Comparison of ENCODE assay signal across 3 cellular contexts in the genomic region with DNA sequence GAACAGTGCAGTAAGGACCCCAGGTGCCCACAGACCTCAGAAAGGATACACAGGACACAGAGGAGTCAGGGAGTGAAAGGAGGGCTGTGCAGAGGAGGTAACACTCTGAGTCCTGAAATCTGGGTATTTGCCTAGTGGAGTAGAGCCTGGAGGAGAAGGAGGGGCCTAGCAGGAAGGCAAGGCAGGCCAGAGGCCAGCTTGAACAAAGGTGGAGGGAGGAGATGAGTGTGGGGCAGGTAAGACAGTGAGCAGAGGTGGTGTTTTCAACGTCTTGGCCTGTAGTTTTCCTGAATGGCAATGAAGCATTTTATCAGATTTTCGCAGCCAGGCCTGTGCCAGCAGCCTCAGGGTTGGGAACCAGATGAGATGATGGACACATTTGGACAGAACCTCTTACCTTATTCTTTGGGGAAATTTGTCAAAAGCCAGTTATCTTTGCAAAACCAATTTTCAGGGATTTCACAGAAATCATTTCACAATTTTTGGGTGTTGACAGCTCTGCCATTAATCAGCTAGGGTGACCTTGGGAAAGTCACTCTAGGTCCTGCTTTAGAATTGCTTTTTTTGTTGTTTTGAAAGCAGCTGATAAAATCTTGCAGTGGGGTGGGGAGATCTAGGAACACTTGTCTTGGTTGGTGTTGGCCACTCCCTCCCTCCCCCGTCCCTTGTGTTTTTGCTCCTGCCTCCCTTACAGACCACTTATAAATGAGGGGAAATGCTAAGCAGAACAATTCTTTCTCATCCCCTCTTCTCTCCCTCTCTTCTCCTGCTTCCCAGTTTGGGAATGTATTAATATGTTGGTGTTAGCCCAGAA.
TF ChIP-seq lines count a peak whose summit lies in the region.

No MANE protein-coding gene starts in this region.

TF ChIP-seq in SK-N-SH, 30 proteins besides CTCF, POLR2A, EP300 and RAD21:
- no peak for TF ChIP-seq YY1 (IDR thresholded peaks at IDR 0.05; ENCODE audit: low read depth)
- peak; percentile 55 for TF ChIP-seq GATA2 (CRISPR knock-in tag; IDR thresholded peaks at IDR 0.05)
- TF ChIP-seq RCOR1 (IDR thresholded peaks at IDR 0.05; ENCODE audit: low read length) = no peak

TF ChIP-seq in SK-N-SH treated with all-trans-retinoic acid at 6 μM for 48 hours, 23 proteins besides CTCF, POLR2A, EP300 and RAD21:
- TF ChIP-seq, protein P1, sequence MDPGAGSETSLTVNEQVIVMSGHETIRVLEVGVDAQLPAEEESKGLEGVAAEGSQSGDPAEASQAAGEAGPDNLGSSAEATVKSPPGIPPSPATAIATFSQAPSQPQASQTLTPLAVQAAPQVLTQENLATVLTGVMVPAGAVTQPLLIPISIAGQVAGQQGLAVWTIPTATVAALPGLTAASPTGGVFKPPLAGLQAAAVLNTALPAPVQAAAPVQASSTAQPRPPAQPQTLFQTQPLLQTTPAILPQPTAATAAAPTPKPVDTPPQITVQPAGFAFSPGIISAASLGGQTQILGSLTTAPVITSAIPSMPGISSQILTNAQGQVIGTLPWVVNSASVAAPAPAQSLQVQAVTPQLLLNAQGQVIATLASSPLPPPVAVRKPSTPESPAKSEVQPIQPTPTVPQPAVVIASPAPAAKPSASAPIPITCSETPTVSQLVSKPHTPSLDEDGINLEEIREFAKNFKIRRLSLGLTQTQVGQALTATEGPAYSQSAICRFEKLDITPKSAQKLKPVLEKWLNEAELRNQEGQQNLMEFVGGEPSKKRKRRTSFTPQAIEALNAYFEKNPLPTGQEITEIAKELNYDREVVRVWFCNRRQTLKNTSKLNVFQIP (CRISPR knock-in tag; IDR thresholded peaks at IDR 0.05; ENCODE audit: borderline replicate concordance, low read depth) = no peak
- TF ChIP-seq ZFP30 (CRISPR knock-in tag; IDR thresholded peaks at IDR 0.05) = no peak
- TF ChIP-seq GLIS3 (CRISPR knock-in tag; IDR thresholded peaks at IDR 0.05) = no peak
- TF ChIP-seq OSR1 (CRISPR knock-in tag; IDR thresholded peaks at IDR 0.05) = no peak
- TF ChIP-seq ZNF565 (CRISPR knock-in tag; conservative IDR thresholded peaks at IDR 0.05; ENCODE audit: low read depth) = no peak
- TF ChIP-seq PPARA (CRISPR knock-in tag; IDR thresholded peaks at IDR 0.05; ENCODE audit: borderline replicate concordance) = no peak
- no peak for TF ChIP-seq TOX (CRISPR knock-in tag; IDR thresholded peaks at IDR 0.05; ENCODE audit: borderline replicate concordance)
- no peak for TF ChIP-seq RARB (CRISPR knock-in tag; IDR thresholded peaks at IDR 0.05)
- TF ChIP-seq, protein P2, sequence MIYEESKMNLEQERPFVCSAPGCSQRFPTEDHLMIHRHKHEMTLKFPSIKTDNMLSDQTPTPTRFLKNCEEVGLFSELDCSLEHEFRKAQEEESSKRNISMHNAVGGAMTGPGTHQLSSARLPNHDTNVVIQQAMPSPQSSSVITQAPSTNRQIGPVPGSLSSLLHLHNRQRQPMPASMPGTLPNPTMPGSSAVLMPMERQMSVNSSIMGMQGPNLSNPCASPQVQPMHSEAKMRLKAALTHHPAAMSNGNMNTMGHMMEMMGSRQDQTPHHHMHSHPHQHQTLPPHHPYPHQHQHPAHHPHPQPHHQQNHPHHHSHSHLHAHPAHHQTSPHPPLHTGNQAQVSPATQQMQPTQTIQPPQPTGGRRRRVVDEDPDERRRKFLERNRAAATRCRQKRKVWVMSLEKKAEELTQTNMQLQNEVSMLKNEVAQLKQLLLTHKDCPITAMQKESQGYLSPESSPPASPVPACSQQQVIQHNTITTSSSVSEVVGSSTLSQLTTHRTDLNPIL (CRISPR knock-in tag; IDR thresholded peaks at IDR 0.05; ENCODE audit: low read depth) = no peak
- no peak for TF ChIP-seq ESRRG (CRISPR knock-in tag; IDR thresholded peaks at IDR 0.05)
- TF ChIP-seq ARNTL (CRISPR knock-in tag; IDR thresholded peaks at IDR 0.05; ENCODE audit: borderline replicate concordance, low read depth) = no peak
- no peak for TF ChIP-seq CSDC2 (CRISPR knock-in tag; IDR thresholded peaks at IDR 0.05)
- no peak for TF ChIP-seq BACH2 (CRISPR knock-in tag; IDR thresholded peaks at IDR 0.05; ENCODE audit: borderline replicate concordance)
- TF ChIP-seq ZC3H10 (CRISPR knock-in tag; IDR thresholded peaks at IDR 0.05) = no peak
- no peak for TF ChIP-seq ZNF70 (CRISPR knock-in tag; IDR thresholded peaks at IDR 0.05)
- TF ChIP-seq, protein P3, sequence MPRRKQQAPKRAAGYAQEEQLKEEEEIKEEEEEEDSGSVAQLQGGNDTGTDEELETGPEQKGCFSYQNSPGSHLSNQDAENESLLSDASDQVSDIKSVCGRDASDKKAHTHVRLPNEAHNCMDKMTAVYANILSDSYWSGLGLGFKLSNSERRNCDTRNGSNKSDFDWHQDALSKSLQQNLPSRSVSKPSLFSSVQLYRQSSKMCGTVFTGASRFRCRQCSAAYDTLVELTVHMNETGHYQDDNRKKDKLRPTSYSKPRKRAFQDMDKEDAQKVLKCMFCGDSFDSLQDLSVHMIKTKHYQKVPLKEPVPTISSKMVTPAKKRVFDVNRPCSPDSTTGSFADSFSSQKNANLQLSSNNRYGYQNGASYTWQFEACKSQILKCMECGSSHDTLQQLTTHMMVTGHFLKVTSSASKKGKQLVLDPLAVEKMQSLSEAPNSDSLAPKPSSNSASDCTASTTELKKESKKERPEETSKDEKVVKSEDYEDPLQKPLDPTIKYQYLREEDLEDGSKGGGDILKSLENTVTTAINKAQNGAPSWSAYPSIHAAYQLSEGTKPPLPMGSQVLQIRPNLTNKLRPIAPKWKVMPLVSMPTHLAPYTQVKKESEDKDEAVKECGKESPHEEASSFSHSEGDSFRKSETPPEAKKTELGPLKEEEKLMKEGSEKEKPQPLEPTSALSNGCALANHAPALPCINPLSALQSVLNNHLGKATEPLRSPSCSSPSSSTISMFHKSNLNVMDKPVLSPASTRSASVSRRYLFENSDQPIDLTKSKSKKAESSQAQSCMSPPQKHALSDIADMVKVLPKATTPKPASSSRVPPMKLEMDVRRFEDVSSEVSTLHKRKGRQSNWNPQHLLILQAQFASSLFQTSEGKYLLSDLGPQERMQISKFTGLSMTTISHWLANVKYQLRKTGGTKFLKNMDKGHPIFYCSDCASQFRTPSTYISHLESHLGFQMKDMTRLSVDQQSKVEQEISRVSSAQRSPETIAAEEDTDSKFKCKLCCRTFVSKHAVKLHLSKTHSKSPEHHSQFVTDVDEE (CRISPR knock-in tag; IDR thresholded peaks at IDR 0.05) = no peak
- TF ChIP-seq SNAI2 (CRISPR knock-in tag; IDR thresholded peaks at IDR 0.05) = no peak
- TF ChIP-seq, protein P4, sequence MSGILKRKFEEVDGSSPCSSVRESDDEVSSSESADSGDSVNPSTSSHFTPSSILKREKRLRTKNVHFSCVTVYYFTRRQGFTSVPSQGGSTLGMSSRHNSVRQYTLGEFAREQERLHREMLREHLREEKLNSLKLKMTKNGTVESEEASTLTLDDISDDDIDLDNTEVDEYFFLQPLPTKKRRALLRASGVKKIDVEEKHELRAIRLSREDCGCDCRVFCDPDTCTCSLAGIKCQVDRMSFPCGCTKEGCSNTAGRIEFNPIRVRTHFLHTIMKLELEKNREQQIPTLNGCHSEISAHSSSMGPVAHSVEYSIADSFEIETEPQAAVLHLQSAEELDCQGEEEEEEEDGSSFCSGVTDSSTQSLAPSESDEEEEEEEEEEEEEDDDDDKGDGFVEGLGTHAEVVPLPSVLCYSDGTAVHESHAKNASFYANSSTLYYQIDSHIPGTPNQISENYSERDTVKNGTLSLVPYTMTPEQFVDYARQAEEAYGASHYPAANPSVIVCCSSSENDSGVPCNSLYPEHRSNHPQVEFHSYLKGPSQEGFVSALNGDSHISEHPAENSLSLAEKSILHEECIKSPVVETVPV (CRISPR knock-in tag; IDR thresholded peaks at IDR 0.05) = no peak
- TF ChIP-seq ZFP3 (CRISPR knock-in tag; IDR thresholded peaks at IDR 0.05) = no peak
- no peak for TF ChIP-seq ZNF8 (CRISPR knock-in tag; IDR thresholded peaks at IDR 0.05)
TF ChIP-seq in SK-N-SH treated with all-trans-retinoic acid at 6 μM for 48 hours: peak in this region for 0.

TF ChIP-seq in WTC11, 78 proteins besides CTCF, POLR2A, EP300 and RAD21:
- TF ChIP-seq, protein P5, sequence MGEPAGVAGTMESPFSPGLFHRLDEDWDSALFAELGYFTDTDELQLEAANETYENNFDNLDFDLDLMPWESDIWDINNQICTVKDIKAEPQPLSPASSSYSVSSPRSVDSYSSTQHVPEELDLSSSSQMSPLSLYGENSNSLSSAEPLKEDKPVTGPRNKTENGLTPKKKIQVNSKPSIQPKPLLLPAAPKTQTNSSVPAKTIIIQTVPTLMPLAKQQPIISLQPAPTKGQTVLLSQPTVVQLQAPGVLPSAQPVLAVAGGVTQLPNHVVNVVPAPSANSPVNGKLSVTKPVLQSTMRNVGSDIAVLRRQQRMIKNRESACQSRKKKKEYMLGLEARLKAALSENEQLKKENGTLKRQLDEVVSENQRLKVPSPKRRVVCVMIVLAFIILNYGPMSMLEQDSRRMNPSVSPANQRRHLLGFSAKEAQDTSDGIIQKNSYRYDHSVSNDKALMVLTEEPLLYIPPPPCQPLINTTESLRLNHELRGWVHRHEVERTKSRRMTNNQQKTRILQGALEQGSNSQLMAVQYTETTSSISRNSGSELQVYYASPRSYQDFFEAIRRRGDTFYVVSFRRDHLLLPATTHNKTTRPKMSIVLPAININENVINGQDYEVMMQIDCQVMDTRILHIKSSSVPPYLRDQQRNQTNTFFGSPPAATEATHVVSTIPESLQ (CRISPR knock-in tag; IDR thresholded peaks at IDR 0.05) = no peak
- TF ChIP-seq, protein P6, sequence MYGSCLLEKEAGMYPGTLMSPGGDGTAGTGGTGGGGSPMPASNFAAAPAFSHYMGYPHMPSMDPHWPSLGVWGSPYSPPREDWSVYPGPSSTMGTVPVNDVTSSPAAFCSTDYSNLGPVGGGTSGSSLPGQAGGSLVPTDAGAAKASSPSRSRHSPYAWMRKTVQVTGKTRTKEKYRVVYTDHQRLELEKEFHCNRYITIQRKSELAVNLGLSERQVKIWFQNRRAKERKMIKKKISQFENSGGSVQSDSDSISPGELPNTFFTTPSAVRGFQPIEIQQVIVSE (CRISPR knock-in tag; IDR thresholded peaks at IDR 0.05; ENCODE audit: borderline replicate concordance) = no peak
- no peak for TF ChIP-seq SMAD3 (CRISPR knock-in tag; IDR thresholded peaks at IDR 0.05; ENCODE audit: borderline replicate concordance)
- no peak for TF ChIP-seq FOXP1 (CRISPR knock-in tag; IDR thresholded peaks at IDR 0.05; ENCODE audit: borderline replicate concordance)
- no peak for TF ChIP-seq ZNF121 (CRISPR knock-in tag; IDR thresholded peaks at IDR 0.05)
- no peak for TF ChIP-seq HMGA2 (CRISPR knock-in tag; IDR thresholded peaks at IDR 0.05)
- TF ChIP-seq GTF2I (CRISPR knock-in tag; conservative IDR thresholded peaks at IDR 0.05) = no peak
- no peak for TF ChIP-seq MYBL2 (CRISPR knock-in tag; IDR thresholded peaks at IDR 0.05)
- TF ChIP-seq SMAD4 (CRISPR knock-in tag; IDR thresholded peaks at IDR 0.05) = no peak
- no peak for TF ChIP-seq ZNF138 (CRISPR knock-in tag; conservative IDR thresholded peaks at IDR 0.05)
- no peak for TF ChIP-seq ZNF232 (CRISPR knock-in tag; IDR thresholded peaks at IDR 0.05)
- no peak for TF ChIP-seq ZNF423 (CRISPR knock-in tag; IDR thresholded peaks at IDR 0.05)
- no peak for TF ChIP-seq EMX1 (CRISPR knock-in tag; IDR thresholded peaks at IDR 0.05)
- no peak for TF ChIP-seq ATF1 (CRISPR knock-in tag; IDR thresholded peaks at IDR 0.05)
- TF ChIP-seq ETV6 (CRISPR knock-in tag; IDR thresholded peaks at IDR 0.05) = no peak
- no peak for TF ChIP-seq FOXK1 (CRISPR knock-in tag; IDR thresholded peaks at IDR 0.05)
- TF ChIP-seq ZNF671 (CRISPR knock-in tag; IDR thresholded peaks at IDR 0.05) = no peak
